In genomic region chr19:15456441-15456840, GRCh38 we compare ENCODE assay signal across 20 cellular contexts. TPM values are rescaled to one million over a fixed set of nuclear protein-coding genes. Genes with fewer than 3 reads are reported as not detected.
DNase-seq lines count a peak whose midpoint lies in the region; ATAC-seq, FAIRE-seq and TF ChIP-seq lines count a peak whose summit lies in the region.
"Had no signal": no experiment of that assay in that cellular context is flagged by ENCODE, and none has a peak within 500 bp of the region (broad histone marks: within the 10 kb centered on the region; RNA-seq: fewer than 3 reads in every experiment).

No MANE protein-coding gene starts in this region.

- ATAC-seq in IMR-90 (ENCODE audit: low read depth), result no peak
- ATAC-seq in HG03139 (IDR thresholded peaks at IDR 0.05; ENCODE audit: unreplicated experiment), result no peak
- ATAC-seq: Panc1 had no signal

- dilution Hi-C loops in IMR-90 (cut with HindIII; ENCODE audit: low sequenced_read_pairs, unreplicated experiment), result no loop called here

- no peak overlapping the region for H3K4me2 ChIP-seq in IMR-90 (ENCODE audit: low read depth, low read length)
- H3K4me2 ChIP-seq in H1 (ENCODE audit: insufficient read depth in 1 of 2, low read depth in 2 of 2, low read length in 2 of 2), result peak overlapping the region; percentile 49 to 82
- no peak overlapping the region for H3K4me2 ChIP-seq in neural cell (ENCODE audit: low read length)
- H3K4me2 ChIP-seq: KMS-11 had no signal

- no peak overlapping the region for H3K18ac ChIP-seq in IMR-90 (ENCODE audit: low read depth, low read length)
- peak overlapping the region; percentile 1; the same call in 1 of the 2 replicates for H3K18ac ChIP-seq in H1 (ENCODE audit: extremely low read depth, low read length)

- no peaks in the 10 kb centered on the region for H3K36me3 ChIP-seq in IMR-90 (ENCODE audit: control insufficient read depth, insufficient read depth, low read length)
- no peaks in the 10 kb centered on the region; a peak in 1 of 8 replicates for H3K36me3 ChIP-seq in H1 (ENCODE audit: control insufficient read depth in 2 of 4, insufficient read depth in 4 of 4, low read length in 3 of 4)
- H3K36me3 ChIP-seq in neural cell (ENCODE audit: insufficient read depth, low read length), result no peaks in the 10 kb centered on the region
- peaks cover 89% of the 10 kb centered on the region for H3K36me3 ChIP-seq in effector memory CD4-positive, alpha-beta T cell (ENCODE audit: control insufficient read depth, insufficient read depth, low read length)
- H3K36me3 ChIP-seq: BE2C had no signal

- peaks cover 10% of the 10 kb centered on the region; the same call in 1 of the 2 replicates for H3K9me1 ChIP-seq in IMR-90 (ENCODE audit: insufficient read depth, low read length)

- H2AFZ ChIP-seq in IMR-90 (replicated peaks; ENCODE audit: low read length, poor library complexity), result peak overlapping the region; percentile 48
- 0 out of 2 replicates have a peak overlapping the region, but pooled peaks have one; percentile 2 for H2AFZ ChIP-seq in H1 (ENCODE audit: low read length)
- no peak overlapping the region for H2AFZ ChIP-seq in neural cell (ENCODE audit: low read depth, low read length)

- H3K79me2 ChIP-seq in H1 (ENCODE audit: control insufficient read depth in 1 of 2, insufficient read depth in 2 of 2, low read length in 2 of 2) (no peaks in the 10 kb centered on the region), neural cell (replicated peaks; ENCODE audit: insufficient read depth, low read length) (no peaks in the 10 kb centered on the region)

- no peaks in the 10 kb centered on the region for H3K79me1 ChIP-seq in IMR-90 (ENCODE audit: low read depth in 1 of 2, low read length in 2 of 2)
- no peaks in the 10 kb centered on the region for H3K79me1 ChIP-seq in H1 (ENCODE audit: low read depth, low read length)

- TF ChIP-seq EP300 in H1 (IDR thresholded peaks at IDR 0.05; ENCODE audit: borderline replicate concordance in 1 of 2, low read depth in 2 of 2, low read length in 2 of 2) (no peak), neural cell (conservative IDR thresholded peaks at IDR 0.05; ENCODE audit: poor library complexity, severe bottlenecking) (no peak)

- H3K23me2 ChIP-seq in H1 (ENCODE audit: low read depth, low read length), result peaks cover 13% of the 10 kb centered on the region; the same call in 1 of the 2 replicates

- H3K9me2 ChIP-seq in neural cell (ENCODE audit: insufficient read depth, low read length), result no peaks in the 10 kb centered on the region

- TF ChIP-seq RAD21 in IMR-90 (IDR thresholded peaks at IDR 0.05; ENCODE audit: low read length) (no peak), H1 (IDR thresholded peaks at IDR 0.05 in 1 of 2, conservative IDR thresholded peaks at IDR 0.05 in 1 of 2; ENCODE audit: low read depth in 2 of 2, low read length in 2 of 2) (no peak), neural cell (conservative IDR thresholded peaks at IDR 0.05) (no peak)

- H2BK12ac ChIP-seq in H1 (ENCODE audit: low read depth, low read length), result peak overlapping the region; percentile 50; the same call in 1 of the 2 replicates

- no peak overlapping the region for H3K56ac ChIP-seq in IMR-90 (ENCODE audit: extremely low read depth, insufficient read depth, low read length)
- H3K56ac ChIP-seq in H1 (replicated peaks; ENCODE audit: insufficient read length, low read depth, low read length), result no peak overlapping the region

- H2BK5ac ChIP-seq in IMR-90 (ENCODE audit: low read depth, low read length, poor library complexity, severe bottlenecking) (no peak overlapping the region), H1 (ENCODE audit: low read depth, low read length) (no peak overlapping the region)

- in situ Hi-C loops in IMR-90 (cut with MboI; ENCODE audit: low sequenced_read_pairs), result no loop called here

- no peaks in the 10 kb centered on the region for H3F3A ChIP-seq in neural cell (ENCODE audit: insufficient read depth, low read length, poor library complexity, severe bottlenecking)

- FAIRE-seq in GM12892 (lab: Jason Lieb, UNC), result no peak
- no peak for FAIRE-seq in H1 (lab: Jason Lieb, UNC)

- no peak overlapping the region for H4K8ac ChIP-seq in IMR-90 (ENCODE audit: low read depth in 2 of 2, low read length in 2 of 2)
- peak overlapping the region; percentile 60; the same call in 1 of the 2 replicates for H4K8ac ChIP-seq in H1 (ENCODE audit: extremely low read depth, insufficient read depth, low read length)

- no peak overlapping the region for H3K9ac ChIP-seq in IMR-90 (ENCODE audit: low read depth, low read length)
- H3K9ac ChIP-seq in H1 (replicated peaks in 1 of 4; ENCODE audit: extremely low read depth in 1 of 4, low read depth in 3 of 4, low read length in 3 of 4), result no peak overlapping the region
- H3K9ac ChIP-seq in neural cell (ENCODE audit: low read length), result no peak overlapping the region
- H3K9ac ChIP-seq: KMS-11 had no signal

- no TSS peak for BruUV-seq in IMR-90 (replicated peaks; lab: Mats Ljungman, UMichigan)

- H3K27ac ChIP-seq in IMR-90 (ENCODE audit: insufficient read depth, low read length), result no peak overlapping the region
- no peak overlapping the region for H3K27ac ChIP-seq in H1 (ENCODE audit: low read depth, low read length)
- H3K27ac ChIP-seq in neural cell (ENCODE audit: low read length), result no peak overlapping the region
- H3K27ac ChIP-seq in effector memory CD4-positive, alpha-beta T cell (ENCODE audit: insufficient read depth, low read length, poor library complexity, severe bottlenecking), result no peak overlapping the region
- H3K27ac ChIP-seq: KMS-11 had no signal

- CTCF ChIA-PET in IMR-90 (lab: Yijun Ruan, JAX) (no interaction called here), H1 (lab: Charles Lee; ENCODE audit: partially characterized antibody) (interaction anchor here (0.5 to 5.7 kb wide), 13 partner anchors 8 to 670 kb away, joined by 3 to 25 read pairs (median 4); partner anchors contain the start of genes AKAP8L and RASAL3)

- no peaks in the 10 kb centered on the region for H3K9me3 ChIP-seq in IMR-90 (ENCODE audit: control insufficient read depth, insufficient read depth, low read length)
- H3K9me3 ChIP-seq in H1 (ENCODE audit: insufficient read depth in 2 of 2, low read depth in 1 of 2, low read length in 1 of 2), result no peaks in the 10 kb centered on the region
- no peaks in the 10 kb centered on the region for H3K9me3 ChIP-seq in neural cell (ENCODE audit: low read length)
- no peaks in the 10 kb centered on the region for H3K9me3 ChIP-seq in effector memory CD4-positive, alpha-beta T cell (ENCODE audit: control insufficient read depth, low read length)
- H3K9me3 ChIP-seq: BE2C had no signal

- H2AK5ac ChIP-seq in IMR-90 (ENCODE audit: low read depth, low read length), result no peak overlapping the region
- no peak overlapping the region for H2AK5ac ChIP-seq in H1 (ENCODE audit: low read depth, low read length)

- no peak overlapping the region for H2BK20ac ChIP-seq in IMR-90 (ENCODE audit: low read depth, low read length)
- H2BK20ac ChIP-seq in H1 (ENCODE audit: low read length), result no peak overlapping the region

- no peak overlapping the region for H3K4me3 ChIP-seq in IMR-90 (ENCODE audit: insufficient read depth, low read depth, low read length)
- H3K4me3 ChIP-seq in H1 (ENCODE audit: extremely low read depth in 1 of 4, insufficient read depth in 2 of 4, low read depth in 3 of 4, low read length in 4 of 4), result peak overlapping the region in 2 of 4 experiments; percentile 29 to 61; a peak in 5 of 8 replicates
- peak overlapping the region; percentile 60 for H3K4me3 ChIP-seq in neural cell (ENCODE audit: low read length)
- H3K4me3 ChIP-seq in effector memory CD4-positive, alpha-beta T cell (ENCODE audit: insufficient read depth, low read depth, low read length, poor library complexity, severe bottlenecking), result no peak overlapping the region

- 16% methylated on average over 13 of the region's 14 CpGs; no CpG with 5 or more reads in 1 of the 2 experiments for WGBS in IMR-90 (ENCODE audit: extremely low coverage in 2 of 2, insufficient read length in 1 of 2), 2 experiments
- 38% methylated on average over 13 of the region's 14 CpGs; no CpG with 5 or more reads in 1 of the 2 experiments for WGBS in H1 (ENCODE audit: extremely low coverage in 1 of 2, insufficient coverage in 1 of 2, insufficient read length in 1 of 2, insufficient replicate concordance in 2 of 2, low coverage in 1 of 2, low lambda C conversion rate in 2 of 2, missing lambda C conversion rate in 1 of 2), 2 experiments

- DNase-seq in GM12892 (ENCODE audit: insufficient read length) (no peak), IMR-90 (no peak), H1 (ENCODE audit: low read depth in 1 of 2, low spot score in 2 of 2) (no peak), ecto neural progenitor cell (ENCODE audit: low spot score) (no peak), GM19238 (ENCODE audit: insufficient read length, low spot score) (no peak)
- no peak for DNase-seq in effector memory CD4-positive, alpha-beta T cell
- DNase-seq: BE2C; CD8-positive, alpha-beta memory T cell; NCI-H1092; NCI-H1694 treated with DMSO at 0.1 percent for 48 hours; NCI-H446; SHP77 had no signal

- H3K14ac ChIP-seq in IMR-90 (replicated peaks; ENCODE audit: low read depth, low read length), result no peak overlapping the region
- no peak overlapping the region for H3K14ac ChIP-seq in H1 (ENCODE audit: insufficient read length)

- TF ChIP-seq POLR2A in GM12892 (IDR thresholded peaks at IDR 0.05; ENCODE audit: low read depth, low read length) (peak; percentile 48; the same call in 1 of the 2 replicates), IMR-90 (IDR thresholded peaks at IDR 0.05; ENCODE audit: low read depth, low read length) (no peak), H1 (IDR thresholded peaks at IDR 0.05; ENCODE audit: control extremely low read depth in 1 of 2, low read depth in 2 of 2, low read length in 2 of 2) (no peak)

- H3K23ac ChIP-seq in IMR-90 (ENCODE audit: low read depth, low read length), result no peak overlapping the region
- H3K23ac ChIP-seq in H1 (ENCODE audit: insufficient read length), result no peak overlapping the region

- no peak overlapping the region for H2AK9ac ChIP-seq in IMR-90 (replicated peaks; ENCODE audit: low read depth, low read length, poor library complexity)

- TF ChIP-seq CTCF in IMR-90 (conservative IDR thresholded peaks at IDR 0.05; ENCODE audit: low read depth, low read length) (no peak), H1 (IDR thresholded peaks at IDR 0.05; ENCODE audit: control extremely low read depth in 1 of 3, insufficient read depth in 1 of 3, low read depth in 1 of 3, low read length in 3 of 3) (no peak), neural cell (IDR thresholded peaks at IDR 0.05; ENCODE audit: poor library complexity, severe bottlenecking) (no peak)

- POLR2A ChIA-PET in IMR-90 (lab: Charles Lee; ENCODE audit: unreplicated experiment) (no interaction called here), H1 (lab: Charles Lee; ENCODE audit: partially characterized antibody) (interaction anchor here (1.1 kb wide), 2 partner anchors 35 to 38 kb away, joined by 3 to 6 read pairs; partner anchors contain the start of gene AKAP8L)

- H3K4ac ChIP-seq in IMR-90 (ENCODE audit: low read depth, low read length) (no peak overlapping the region), H1 (replicated peaks; ENCODE audit: insufficient read length, low read depth, low read length) (no peak overlapping the region)

- H2BK15ac ChIP-seq in IMR-90 (ENCODE audit: low read depth, low read length), result no peak overlapping the region
- H2BK15ac ChIP-seq in H1 (ENCODE audit: low read length), result no peak overlapping the region

- H3K27me3 ChIP-seq in IMR-90 (ENCODE audit: control insufficient read depth, insufficient read depth, low read length) (peaks cover 45% of the 10 kb centered on the region), H1 (replicated peaks in 1 of 4; ENCODE audit: control insufficient read depth in 3 of 4, extremely low read depth in 1 of 4, insufficient read depth in 3 of 4, low read length in 3 of 4) (peaks cover 20 to 69% (median 55%) of the 10 kb centered on the region in 4 experiments), neural cell (ENCODE audit: insufficient read depth, low read depth, low read length) (peaks cover 76% of the 10 kb centered on the region)
- H3K27me3 ChIP-seq in effector memory CD4-positive, alpha-beta T cell (replicated peaks; ENCODE audit: control insufficient read depth, insufficient read depth, low read length, poor library complexity, severe bottlenecking), result no peaks in the 10 kb centered on the region

- peaks cover 7% of the 10 kb centered on the region; the same call in 1 of the 2 replicates for H3K4me1 ChIP-seq in IMR-90 (ENCODE audit: control insufficient read depth, insufficient read depth, low read length)
- H3K4me1 ChIP-seq in H1 (replicated peaks in 1 of 4; ENCODE audit: control insufficient read depth in 3 of 4, insufficient read depth in 4 of 4, low read length in 3 of 4), result peaks cover 0 to 17% (median 10%) of the 10 kb centered on the region in 4 experiments; a peak in 5 of 7 replicates
- H3K4me1 ChIP-seq in effector memory CD4-positive, alpha-beta T cell (ENCODE audit: control insufficient read depth, insufficient read depth, low read length, poor library complexity, severe bottlenecking), result peaks cover 9% of the 10 kb centered on the region

- intact Hi-C loops in IMR-90 (cut with micrococcal nuclease), result loop anchor here (10.0 kb wide), 1 partner anchor 98 kb away; no protein-coding TSS in a partner anchor

- H4K5ac ChIP-seq in IMR-90 (ENCODE audit: low read depth, low read length), result no peak overlapping the region
- H4K5ac ChIP-seq in H1 (ENCODE audit: insufficient read length, low read depth, low read length), result no peak overlapping the region

- H4K91ac ChIP-seq in IMR-90 (ENCODE audit: insufficient read depth, low read depth, low read length) (no peak overlapping the region), H1 (replicated peaks; ENCODE audit: insufficient read length, low read length) (no peak overlapping the region)

- no peak overlapping the region for H2BK120ac ChIP-seq in IMR-90 (ENCODE audit: low read depth, low read length)
- H2BK120ac ChIP-seq in H1 (replicated peaks; ENCODE audit: low read depth, low read length), result no peak overlapping the region

- H4K20me1 ChIP-seq in IMR-90 (ENCODE audit: insufficient read depth, low read length) (no peaks in the 10 kb centered on the region; the same call in 1 of the 2 replicates), H1 (replicated peaks in 1 of 2; ENCODE audit: control insufficient read depth in 1 of 2, insufficient read depth in 2 of 2, low read length in 2 of 2) (peaks cover 0 to 6% of the 10 kb centered on the region in 2 experiments), neural cell (ENCODE audit: insufficient read depth) (no peaks in the 10 kb centered on the region)

RNA-seq across cellular contexts. Expression of gene WIZ, which starts 6.7 kb away (rescaled TPM):
- 3.3 TPM for polyA plus RNA-seq in GM12892 (2012; ENCODE audit: missing spikeins)
- 0.90 and 1.1 TPM in 2 replicates for total RNA-seq in IMR-90 (2012; rRNA removed)
- polyA plus RNA-seq in IMR-90 (2012; rRNA removed), result 27.1 and 31.6 TPM in 2 replicates
- 13.7 and 31.4 TPM in 2 replicates for polyA plus RNA-seq in IMR-90 (2012; cell fraction: cytosol; rRNA removed)
- 38.0 and 74.0 TPM in 2 replicates for polyA plus RNA-seq in IMR-90 (2012; cell fraction: nucleus; rRNA removed; ENCODE audit: low replicate concordance)
- total RNA-seq in H1 (2021; fragmentation: NEBNext Ultra II Directional; extraction: Animal tissue kit (Norgen Biotek cat#: 25700)), result 33.2 and 34.4 TPM in 2 replicates
- 12.5 and 22.7 TPM in 2 replicates for polyA plus RNA-seq in H1 (2011; rRNA removed)
- 11.9 TPM for polyA plus RNA-seq in H1 (2011; cell fraction: cytosol; rRNA removed)
- 33.7 TPM for polyA plus RNA-seq in H1 (2011; cell fraction: nucleus; rRNA removed)
- 19.0 to 28.5 TPM (median 25.3 TPM) in 4 replicates for polyA plus RNA-seq in H1 (2012, experiment 1 of 2)
- polyA plus RNA-seq in H1 (2012, experiment 2 of 2), result 19.5 TPM
- polyA plus RNA-seq in H1 (2013, experiment 1 of 2), result 21.0 TPM
- polyA plus RNA-seq in H1 (2013, experiment 2 of 2), result 20.8 TPM
- polyA minus RNA-seq in H1 (2011; rRNA and poly(A)+ RNA removed), result 4.1 and 4.7 TPM in 2 replicates
- polyA minus RNA-seq in H1 (2011; cell fraction: cytosol; rRNA and poly(A)+ RNA removed), result 16.7 TPM
- 12.7 TPM for polyA minus RNA-seq in H1 (2011; cell fraction: nucleus; rRNA and poly(A)+ RNA removed)
- 13.0 and 19.6 TPM in 2 replicates for polyA plus RNA-seq in neural cell
- 26.8 and 29.4 TPM in 2 replicates for polyA minus RNA-seq in neural cell

RNA-seq across cellular contexts. Expression of gene RASAL3, which starts 7.9 kb away (rescaled TPM):
- 21.3 TPM for polyA plus RNA-seq in GM12892 (2012; ENCODE audit: missing spikeins)
- not detected in 2 replicates for total RNA-seq in IMR-90 (2012; rRNA removed)
- 0.07 TPM in 1 of 2 replicates, not detected in the other for polyA plus RNA-seq in IMR-90 (2012; rRNA removed)
- polyA plus RNA-seq in IMR-90 (2012; cell fraction: cytosol; rRNA removed), result 0.04 and 0.05 TPM in 2 replicates
- 0.05 and 0.07 TPM in 2 replicates for polyA plus RNA-seq in IMR-90 (2012; cell fraction: nucleus; rRNA removed; ENCODE audit: low replicate concordance)
- 0.19 TPM in 2 replicates for total RNA-seq in H1 (2021; fragmentation: NEBNext Ultra II Directional; extraction: Animal tissue kit (Norgen Biotek cat#: 25700))
- polyA plus RNA-seq in H1 (2011; rRNA removed), result 0.63 and 2.4 TPM in 2 replicates
- polyA plus RNA-seq in H1 (2011; cell fraction: cytosol; rRNA removed), result 0.57 TPM
- polyA plus RNA-seq in H1 (2011; cell fraction: nucleus; rRNA removed), result 2.5 TPM
- polyA plus RNA-seq in H1 (2012, experiment 1 of 2), result 0.20 to 0.94 TPM (median 0.53 TPM) in 4 replicates
- polyA plus RNA-seq in H1 (2012, experiment 2 of 2), result 0.47 TPM
- polyA plus RNA-seq in H1 (2013, experiment 1 of 2), result 0.67 TPM
- polyA plus RNA-seq in H1 (2013, experiment 2 of 2), result 0.64 TPM
- 0.16 TPM in 1 of 2 replicates, not detected in the other for polyA minus RNA-seq in H1 (2011; rRNA and poly(A)+ RNA removed)
- polyA minus RNA-seq in H1 (2011; cell fraction: cytosol; rRNA and poly(A)+ RNA removed), result not detected
- polyA minus RNA-seq in H1 (2011; cell fraction: nucleus; rRNA and poly(A)+ RNA removed), result 0.50 TPM
- 1.1 TPM in 1 of 2 replicates, not detected in the other for polyA plus RNA-seq in neural cell
- not detected in 2 replicates for polyA minus RNA-seq in neural cell
- total RNA-seq: H4, HT1080, MCF 10A had no signal

RNA-seq across cellular contexts. Expression of gene PGLYRP2, which starts 22.9 kb away (rescaled TPM):
- not detected for polyA plus RNA-seq in GM12892 (2012; ENCODE audit: missing spikeins)
- not detected in 2 replicates for total RNA-seq in IMR-90 (2012; rRNA removed)
- not detected in 2 replicates for polyA plus RNA-seq in IMR-90 (2012; rRNA removed)
- not detected in 2 replicates for polyA plus RNA-seq in IMR-90 (2012; cell fraction: cytosol; rRNA removed)
- polyA plus RNA-seq in IMR-90 (2012; cell fraction: nucleus; rRNA removed; ENCODE audit: low replicate concordance), result not detected in 2 replicates
- not detected in 2 replicates for total RNA-seq in H1 (2021; fragmentation: NEBNext Ultra II Directional; extraction: Animal tissue kit (Norgen Biotek cat#: 25700))
- not detected in 2 replicates for polyA plus RNA-seq in H1 (2011; rRNA removed)
- polyA plus RNA-seq in H1 (2011; cell fraction: cytosol; rRNA removed), result not detected
- not detected for polyA plus RNA-seq in H1 (2011; cell fraction: nucleus; rRNA removed)
- polyA plus RNA-seq in H1 (2012, experiment 1 of 2), result not detected in 4 replicates
- polyA plus RNA-seq in H1 (2012, experiment 2 of 2), result not detected
- polyA plus RNA-seq in H1 (2013, experiment 1 of 2), result 0.02 TPM
- polyA plus RNA-seq in H1 (2013, experiment 2 of 2), result not detected
- polyA minus RNA-seq in H1 (2011; rRNA and poly(A)+ RNA removed), result not detected in 2 replicates
- polyA minus RNA-seq in H1 (2011; cell fraction: cytosol; rRNA and poly(A)+ RNA removed), result not detected
- not detected for polyA minus RNA-seq in H1 (2011; cell fraction: nucleus; rRNA and poly(A)+ RNA removed)
- not detected in 2 replicates for polyA plus RNA-seq in neural cell
- not detected in 2 replicates for polyA minus RNA-seq in neural cell
- total RNA-seq: H4, HT1080, MCF 10A had no signal
- polyA plus RNA-seq: AG04450 had no signal

RNA-seq across cellular contexts. Expression of gene AKAP8L, which starts 37.7 kb away (rescaled TPM):
- 33.2 TPM for polyA plus RNA-seq in GM12892 (2012; ENCODE audit: missing spikeins)
- 40.8 and 44.6 TPM in 2 replicates for total RNA-seq in IMR-90 (2012; rRNA removed)
- polyA plus RNA-seq in IMR-90 (2012; rRNA removed), result 41.0 and 43.1 TPM in 2 replicates
- polyA plus RNA-seq in IMR-90 (2012; cell fraction: cytosol; rRNA removed), result 18.5 and 19.3 TPM in 2 replicates
- 207 and 357 TPM in 2 replicates for polyA plus RNA-seq in IMR-90 (2012; cell fraction: nucleus; rRNA removed; ENCODE audit: low replicate concordance)
- total RNA-seq in H1 (2021; fragmentation: NEBNext Ultra II Directional; extraction: Animal tissue kit (Norgen Biotek cat#: 25700)), result 127 and 138 TPM in 2 replicates
- polyA plus RNA-seq in H1 (2011; rRNA removed), result 75.1 and 149 TPM in 2 replicates
- polyA plus RNA-seq in H1 (2011; cell fraction: cytosol; rRNA removed), result 130 TPM
- 1,038 TPM for polyA plus RNA-seq in H1 (2011; cell fraction: nucleus; rRNA removed)
- 104 to 148 TPM (median 127 TPM) in 4 replicates for polyA plus RNA-seq in H1 (2012, experiment 1 of 2)
- polyA plus RNA-seq in H1 (2012, experiment 2 of 2), result 45.6 TPM
- 108 TPM for polyA plus RNA-seq in H1 (2013, experiment 1 of 2)
- polyA plus RNA-seq in H1 (2013, experiment 2 of 2), result 92.0 TPM
- 112 and 116 TPM in 2 replicates for polyA minus RNA-seq in H1 (2011; rRNA and poly(A)+ RNA removed)
- 69.8 TPM for polyA minus RNA-seq in H1 (2011; cell fraction: cytosol; rRNA and poly(A)+ RNA removed)
- 218 TPM for polyA minus RNA-seq in H1 (2011; cell fraction: nucleus; rRNA and poly(A)+ RNA removed)
- polyA plus RNA-seq in neural cell, result 280 and 281 TPM in 2 replicates
- 133 and 143 TPM in 2 replicates for polyA minus RNA-seq in neural cell

RNA-seq across cellular contexts. Expression of gene CYP4F22, which starts 51.9 kb away (rescaled TPM):
- not detected for polyA plus RNA-seq in GM12892 (2012; ENCODE audit: missing spikeins)
- not detected in 2 replicates for total RNA-seq in IMR-90 (2012; rRNA removed)
- polyA plus RNA-seq in IMR-90 (2012; rRNA removed) (not detected in 2 replicates), H1 (2011; rRNA removed) (not detected in 2 replicates), neural cell (not detected in 2 replicates)
- polyA plus RNA-seq in IMR-90 (2012; cell fraction: cytosol; rRNA removed), result not detected in 2 replicates
- not detected in 2 replicates for polyA plus RNA-seq in IMR-90 (2012; cell fraction: nucleus; rRNA removed; ENCODE audit: low replicate concordance)
- total RNA-seq in H1 (2021; fragmentation: NEBNext Ultra II Directional; extraction: Animal tissue kit (Norgen Biotek cat#: 25700)), result not detected in 2 replicates
- polyA plus RNA-seq in H1 (2011; cell fraction: cytosol; rRNA removed), result 0.04 TPM
- not detected for polyA plus RNA-seq in H1 (2011; cell fraction: nucleus; rRNA removed)
- polyA plus RNA-seq in H1 (2012, experiment 1 of 2), result not detected in 4 replicates
- not detected for polyA plus RNA-seq in H1 (2012, experiment 2 of 2)
- polyA plus RNA-seq in H1 (2013, experiment 1 of 2), result 2.5 TPM
- 2.9 TPM for polyA plus RNA-seq in H1 (2013, experiment 2 of 2)
- 0.07 TPM in 1 of 2 replicates, not detected in the other for polyA minus RNA-seq in H1 (2011; rRNA and poly(A)+ RNA removed)
- polyA minus RNA-seq in H1 (2011; cell fraction: cytosol; rRNA and poly(A)+ RNA removed), result not detected
- not detected for polyA minus RNA-seq in H1 (2011; cell fraction: nucleus; rRNA and poly(A)+ RNA removed)
- not detected in 2 replicates for polyA minus RNA-seq in neural cell
- total RNA-seq: HT1080, MCF 10A had no signal
- polyA plus RNA-seq: AG04450 had no signal

Comparison
In these comparisons a context has a peak if more than half of its experiments do, and no peak if none do; other contexts are left out.
1. H3K4me2 ChIP-seq: peak in H1 (2 of 2); none in IMR-90 (single experiment) and neural cell (single experiment).